ENCODE assay signal across 10 cellular contexts in the genomic region with DNA sequence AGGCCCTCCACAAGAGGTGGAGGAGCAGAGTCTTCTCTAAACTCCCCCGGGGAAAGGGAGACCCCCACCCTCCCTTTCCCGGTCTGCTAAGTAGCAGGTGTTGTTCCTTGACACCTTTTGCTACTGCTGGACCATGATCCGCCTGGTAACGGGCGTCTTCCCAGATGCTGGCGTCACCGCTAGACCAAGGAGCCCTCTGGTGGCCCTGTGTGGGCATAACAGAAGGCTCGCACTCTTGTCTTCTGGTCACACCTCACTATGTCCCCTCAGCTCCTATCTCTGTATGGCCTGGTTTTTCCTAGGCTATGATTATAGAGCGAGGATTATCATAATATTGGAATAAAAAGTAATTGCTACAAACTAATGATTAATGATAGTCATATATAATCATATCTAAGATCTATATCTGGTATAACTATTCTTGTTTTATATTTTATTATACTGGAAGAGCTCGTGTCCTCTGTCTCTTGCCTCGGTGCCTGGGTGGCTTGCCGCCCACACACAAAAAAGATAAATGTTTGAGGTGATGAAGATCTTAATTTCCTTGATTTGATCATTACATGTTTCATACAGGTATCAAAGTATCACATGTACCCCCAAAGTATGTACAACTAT. TPM values are rescaled to one million over a fixed set of nuclear protein-coding genes. Genes with fewer than 3 reads are reported as not detected.
DNase-seq lines count a peak whose midpoint lies in the region; ATAC-seq, FAIRE-seq and TF ChIP-seq lines count a peak whose summit lies in the region.
"Not testable (repeated sequence)": the region's sequence is repeated elsewhere in the genome, so short reads cannot be mapped to it uniquely, and the experiment has no call there.
"Had no signal": no experiment of that assay in that cellular context is flagged by ENCODE, and none has a peak within 500 bp of the region (broad histone marks: within the 10 kb centered on the region; RNA-seq: fewer than 3 reads in every experiment).

No MANE protein-coding gene starts in this region.

- H3K27me3 Mint-ChIP-seq in T-helper 1 cell treated with Interleukin-12 subunit alpha and Interleukin-12 subunit beta and Interleukin-4 antibody, amounts not matched to agents 30 μg/mL and 1 μg/mL, for 36 hours (ENCODE audit: low read depth): peaks cover 26% of the 10 kb centered on the region
- H3K27me3 Mint-ChIP-seq in astrocyte (ENCODE audit: low read depth, unreplicated experiment): peaks cover 14% of the 10 kb centered on the region
- peaks cover 0 to 41% (median 8%) of the 10 kb centered on the region in 5 donors for H3K27me3 Mint-ChIP-seq in naive thymus-derived CD4-positive, alpha-beta T cell

- peak overlapping the region; percentile 62 for H3K27ac Mint-ChIP-seq in T-helper 1 cell treated with Interleukin-12 subunit alpha and Interleukin-12 subunit beta and Interleukin-4 antibody, amounts not matched to agents 30 μg/mL and 1 μg/mL, for 36 hours
- not testable (repeated sequence) for H3K27ac Mint-ChIP-seq in astrocyte (ENCODE audit: unreplicated experiment)
- peak overlapping the region in 4 of 9 donors; percentile 62 to 83 (median 78) for H3K27ac Mint-ChIP-seq in naive thymus-derived CD4-positive, alpha-beta T cell

- H3K4me2 ChIP-seq in astrocyte (ENCODE audit: low read length): not testable (repeated sequence)

- H3K36me3 Mint-ChIP-seq in T-helper 1 cell treated with Interleukin-12 subunit alpha and Interleukin-12 subunit beta and Interleukin-4 antibody, amounts not matched to agents 30 μg/mL and 1 μg/mL, for 36 hours (ENCODE audit: low read depth); astrocyte (ENCODE audit: low read depth, unreplicated experiment); naive thymus-derived CD4-positive, alpha-beta T cell: not testable (repeated sequence)

- H3K9ac ChIP-seq in astrocyte (ENCODE audit: low read length): not testable (repeated sequence)

- H3K36me3 ChIP-seq in astrocyte (ENCODE audit: insufficient read depth, low read length); upper lobe of right lung: not testable (repeated sequence)
- H3K36me3 ChIP-seq in naive thymus-derived CD4-positive, alpha-beta T cell (ENCODE audit: control insufficient read depth in 2 of 3, insufficient read depth in 3 of 3, low read length in 3 of 3): peaks cover 0 to 10% (median 0%) of the 10 kb centered on the region in 3 experiments

- H3K4me3 ChIP-seq in GM12875 (ENCODE audit: low read depth, low read length); astrocyte (ENCODE audit: insufficient read depth, low read depth, low read length); naive thymus-derived CD4-positive, alpha-beta T cell (ENCODE audit: low read length); upper lobe of right lung: not testable (repeated sequence)

- FAIRE-seq in astrocyte (lab: Jason Lieb, UNC): not testable (repeated sequence)

- intact Hi-C loops in naive thymus-derived CD4-positive, alpha-beta T cell (cut with micrococcal nuclease): loop anchor here (2.0 to 10.0 kb wide), 7 partner anchors 61 to 1143 kb away; partner anchors contain the start of genes CIZ1 (in 1 of the 2), COQ4 (in 1 of the 2), DPM2 (in 1 of the 2) and SH2D3C (in 1 of the 2)
- intact Hi-C loops in upper lobe of right lung (cut with DNase I): not testable (repeated sequence)

- CTCF ChIA-PET in naive thymus-derived CD4-positive, alpha-beta T cell (lab: Charles Lee): not testable (repeated sequence)

- not testable (repeated sequence) for H3K9me3 Mint-ChIP-seq in T-helper 1 cell treated with Interleukin-12 subunit alpha and Interleukin-12 subunit beta and Interleukin-4 antibody, amounts not matched to agents 30 μg/mL and 1 μg/mL, for 36 hours; astrocyte (ENCODE audit: unreplicated experiment); naive thymus-derived CD4-positive, alpha-beta T cell

- H4K20me1 ChIP-seq in astrocyte (ENCODE audit: insufficient read depth, low read length): peaks cover 14% of the 10 kb centered on the region

- TF ChIP-seq CTCF in GM12875 (IDR thresholded peaks at IDR 0.05; ENCODE audit: borderline replicate concordance, insufficient read depth, low read depth, low read length) (0 out of 2 replicates have a peak, but pooled peaks have one; percentile 12), foreskin keratinocyte (conservative IDR thresholded peaks at IDR 0.05) (peak; percentile 50), upper lobe of right lung (IDR thresholded peaks at IDR 0.05) (peak; percentile 52)
- TF ChIP-seq CTCF in astrocyte (IDR thresholded peaks at IDR 0.05; ENCODE audit: insufficient read depth, low read depth, low read length): not testable (repeated sequence)

- H3K4me1 ChIP-seq in astrocyte (ENCODE audit: insufficient read depth, low read length): peaks cover 12% of the 10 kb centered on the region
- H3K4me1 ChIP-seq in foreskin keratinocyte: not testable (repeated sequence)
- peaks cover 16 to 19% of the 10 kb centered on the region in 2 donors for H3K4me1 ChIP-seq in naive thymus-derived CD4-positive, alpha-beta T cell (ENCODE audit: control insufficient read depth in 2 of 2, insufficient read depth in 2 of 2, low read length in 2 of 2)
- H3K4me1 ChIP-seq in upper lobe of right lung: peaks cover 23% of the 10 kb centered on the region

- peak; percentile 49 for DNase-seq in activated T-cell treated with anti-CD3 and anti-CD28 coated beads for 24 hours (ENCODE audit: low read depth)
- DNase-seq in astrocyte (ENCODE audit: low read depth); foreskin keratinocyte; upper lobe of right lung: not testable (repeated sequence)
- DNase-seq in naive thymus-derived CD4-positive, alpha-beta T cell: peak in 5 of 9 donors; percentile 30 to 54 (median 36)
- DNase-seq in stimulated activated CD4-positive, alpha-beta T cell treated with anti-CD3 and anti-CD28 coated beads, Interleukin-1b, Interleukin-23, amount 100 ng/mL, for 48 hours: peak; percentile 52

- not testable (repeated sequence) for H3K27me3 ChIP-seq in astrocyte (ENCODE audit: insufficient read depth, low read length); foreskin keratinocyte; naive thymus-derived CD4-positive, alpha-beta T cell (ENCODE audit: control insufficient read depth in 2 of 2, insufficient read depth in 2 of 2, low read length in 2 of 2); upper lobe of right lung

- H3K4me1 Mint-ChIP-seq in T-helper 1 cell treated with Interleukin-12 subunit alpha and Interleukin-12 subunit beta and Interleukin-4 antibody, amounts not matched to agents 30 μg/mL and 1 μg/mL, for 36 hours (ENCODE audit: low read depth): peaks cover 30% of the 10 kb centered on the region
- not testable (repeated sequence) for H3K4me1 Mint-ChIP-seq in astrocyte (ENCODE audit: low read depth, unreplicated experiment)
- H3K4me1 Mint-ChIP-seq in naive thymus-derived CD4-positive, alpha-beta T cell: peaks cover 20 to 40% (median 36%) of the 10 kb centered on the region in 7 donors

- not testable (repeated sequence) for ATAC-seq in foreskin keratinocyte; naive thymus-derived CD4-positive, alpha-beta T cell; upper lobe of right lung

- not testable (repeated sequence) for H3K9me3 ChIP-seq in astrocyte (ENCODE audit: insufficient read depth, low read depth, low read length); naive thymus-derived CD4-positive, alpha-beta T cell (ENCODE audit: control insufficient read depth in 2 of 3, low read length in 3 of 3); upper lobe of right lung

- peak overlapping the region; percentile 42 for H3K4me3 Mint-ChIP-seq in T-helper 1 cell treated with Interleukin-12 subunit alpha and Interleukin-12 subunit beta and Interleukin-4 antibody, amounts not matched to agents 30 μg/mL and 1 μg/mL, for 36 hours
- peak overlapping the region; percentile 34 for H3K4me3 Mint-ChIP-seq in astrocyte (ENCODE audit: unreplicated experiment)
- peak overlapping the region; percentile 57 to 99 (median 96) for H3K4me3 Mint-ChIP-seq in naive thymus-derived CD4-positive, alpha-beta T cell

- POLR2A ChIA-PET in naive thymus-derived CD4-positive, alpha-beta T cell (lab: Charles Lee): interaction anchor here (1.1 to 3.0 kb wide), 2 partner anchors 11 to 28 kb away, joined by 3 to 27 read pairs; partner anchors contain the start of gene BBLN

- peaks cover 25% of the 10 kb centered on the region for H3K79me2 ChIP-seq in astrocyte (ENCODE audit: insufficient read depth, low read length)

- not testable (repeated sequence) for H2AFZ ChIP-seq in astrocyte (ENCODE audit: low read depth, low read length)

- H3K27ac ChIP-seq in astrocyte (ENCODE audit: low read depth, low read length); foreskin keratinocyte; naive thymus-derived CD4-positive, alpha-beta T cell (ENCODE audit: low read depth, low read length); upper lobe of right lung: not testable (repeated sequence)

RNA-seq across cellular contexts. Expression of gene PTGES2, which starts 2.6 kb away (rescaled TPM):
- total RNA-seq in astrocyte (44.1 and 44.4 TPM in 2 replicates), foreskin keratinocyte (67.6 and 75.4 TPM in 2 replicates), upper lobe of right lung (35.1 TPM)
- polyA plus RNA-seq in foreskin keratinocyte: 85.0 and 86.8 TPM in 2 replicates
- 10 to 100 TPM; 52.0 to 70.8 (median 61.3) TPM for total RNA-seq in naive thymus-derived CD4-positive, alpha-beta T cell
- polyA plus RNA-seq in naive thymus-derived CD4-positive, alpha-beta T cell: 10 to 100 TPM; 32.3 to 36.1 TPM

RNA-seq across cellular contexts. Expression of gene LCN2, which starts 19.2 kb away (rescaled TPM):
- total RNA-seq in astrocyte (not detected in 2 replicates), foreskin keratinocyte (0.63 and 2.6 TPM in 2 replicates), upper lobe of right lung (14.3 TPM)
- 0.48 and 4.0 TPM in 2 replicates for polyA plus RNA-seq in foreskin keratinocyte
- total RNA-seq in naive thymus-derived CD4-positive, alpha-beta T cell: not detected
- polyA plus RNA-seq in naive thymus-derived CD4-positive, alpha-beta T cell: not detected
- total RNA-seq: NCI-H460, RPMI7951 had no signal

RNA-seq across cellular contexts. Expression of gene BBLN, which starts 30.0 kb away (rescaled TPM):
- total RNA-seq in astrocyte (47.3 and 56.6 TPM in 2 replicates), foreskin keratinocyte (37.4 and 55.6 TPM in 2 replicates), upper lobe of right lung (39.0 TPM)
- polyA plus RNA-seq in foreskin keratinocyte: 52.7 and 83.9 TPM in 2 replicates
- 10 to 100 TPM; 42.7 to 87.8 (median 48.0) TPM for total RNA-seq in naive thymus-derived CD4-positive, alpha-beta T cell
- 100 to 1,000 TPM in 1 of 2 donors, 10 to 100 TPM in 1; 99.2 to 102 TPM for polyA plus RNA-seq in naive thymus-derived CD4-positive, alpha-beta T cell

Comparison
In these comparisons a context has a peak if more than half of its experiments do, and no peak if none do; other contexts are left out.
1. H3K4me3 Mint-ChIP-seq: peak in every context shown above with its lines; median percentile 96 in naive thymus-derived CD4-positive, alpha-beta T cell; 42 in T-helper 1 cell treated with Interleukin-12 subunit alpha and Interleukin-12 subunit beta and Interleukin-4 antibody, amounts not matched to agents 30 μg/mL and 1 μg/mL, for 36 hours; 34 in astrocyte.